Comparison of ENCODE assay signal across 18 cellular contexts in genomic region chr11:110186867-110187266, GRCh38.
DNase-seq lines count a peak whose midpoint lies in the region; ATAC-seq, FAIRE-seq and TF ChIP-seq lines count a peak whose summit lies in the region.
"Had no signal": no experiment of that assay in that cellular context is flagged by ENCODE, and none has a peak within 500 bp of the region (broad histone marks: within the 10 kb centered on the region; RNA-seq: fewer than 3 reads in every experiment).

No MANE protein-coding gene starts in this region.

- no peak overlapping the region for H3K9ac ChIP-seq in keratinocyte (ENCODE audit: control insufficient read depth, extremely low read depth, insufficient read depth, low read length)
- H3K9ac ChIP-seq: BLaER1, GM23248 had no signal

- H3K27me3 Mint-ChIP-seq in activated T-helper 2 cell treated with anti-CD3 and anti-CD28 coated beads, Interferon-gamma antibody, Interleukin-2, Interleukin-4, amounts not matched to agents 10 μg/mL and 5 μg/mL and 100 μg/mL, durations not matched to agents 14 hours and 24 hours and 36 hours (ENCODE audit: low read depth), result peaks cover 31% of the 10 kb centered on the region

- no peak overlapping the region for H3K4me3 Mint-ChIP-seq in activated T-helper 2 cell treated with anti-CD3 and anti-CD28 coated beads, Interferon-gamma antibody, Interleukin-2, Interleukin-4, amounts not matched to agents 10 μg/mL and 5 μg/mL and 100 μg/mL, durations not matched to agents 14 hours and 24 hours and 36 hours (ENCODE audit: low read depth)
- H3K4me3 Mint-ChIP-seq: CD14-positive monocyte; CD4-positive, alpha-beta memory T cell had no signal

- ATAC-seq in sciatic nerve (no peak), GM19455 (IDR thresholded peaks at IDR 0.05; ENCODE audit: unreplicated experiment) (no peak), GM19467 (IDR thresholded peaks at IDR 0.05; ENCODE audit: unreplicated experiment) (no peak)

- H3K9me1 ChIP-seq in keratinocyte (ENCODE audit: control insufficient read depth, extremely low read depth, insufficient read depth, low read length), result no peaks in the 10 kb centered on the region

- peaks cover 46% of the 10 kb centered on the region for H3K4me1 ChIP-seq in ACC112 (ENCODE audit: control insufficient read depth, insufficient read depth, low read length, unreplicated experiment)
- H3K4me1 ChIP-seq in keratinocyte (ENCODE audit: control insufficient read depth, extremely low read depth, insufficient read depth, low read length), result peaks cover 42% of the 10 kb centered on the region

- DNase-seq in NCI-H69 (lab: John Stamatoyannopoulos, UW) (peak; percentile 42), keratinocyte (ENCODE audit: low read depth, low spot score) (no peak), sciatic nerve (ENCODE audit: low spot score) (peak; percentile 18)
- no peak for DNase-seq in activated T-helper 2 cell treated with anti-CD3 and anti-CD28 coated beads, Interferon-gamma antibody, Interleukin-2, Interleukin-4, amounts not matched to agents 10 μg/mL and 5 μg/mL and 100 μg/mL, durations not matched to agents 14 hours and 24 hours and 36 hours (ENCODE audit: low spot score)
- DNase-seq: CD4-positive, alpha-beta memory T cell; DMS153; DMS79; GF-D8; GM23248; HCEC 1CT had no signal

- H3K4me1 Mint-ChIP-seq in activated T-helper 2 cell treated with anti-CD3 and anti-CD28 coated beads, Interferon-gamma antibody, Interleukin-2, Interleukin-4, amounts not matched to agents 10 μg/mL and 5 μg/mL and 100 μg/mL, durations not matched to agents 14 hours and 24 hours and 36 hours (ENCODE audit: low read depth), result peaks cover 10% of the 10 kb centered on the region

- no peaks in the 10 kb centered on the region for H3K79me2 ChIP-seq in ACC112 (ENCODE audit: control insufficient read depth, insufficient read depth, low read length, unreplicated experiment)
- no peaks in the 10 kb centered on the region for H3K79me2 ChIP-seq in keratinocyte (ENCODE audit: control insufficient read depth, insufficient read depth, low read length)

- H3K27me3 ChIP-seq in ACC112 (ENCODE audit: insufficient read depth, low read length), result no peaks in the 10 kb centered on the region
- H3K27me3 ChIP-seq in keratinocyte (ENCODE audit: control insufficient read depth, extremely low read depth, insufficient read depth, low read length), result no peaks in the 10 kb centered on the region
- H3K27me3 ChIP-seq: BLaER1 had no signal

- no peak for TF ChIP-seq CTCF in keratinocyte (optimal IDR thresholded peaks at IDR 0.05 in 1 of 3, IDR thresholded peaks at IDR 0.05 in 1 of 3, conservative IDR thresholded peaks at IDR 0.05 in 1 of 3; ENCODE audit: extremely low read depth in 1 of 3, insufficient read depth in 2 of 3, low read length in 3 of 3)

- H3K4me3 ChIP-seq in ACC112 (ENCODE audit: low read depth, low read length) (no peak overlapping the region), keratinocyte (ENCODE audit: control insufficient read depth in 2 of 3, extremely low read depth in 1 of 3, insufficient read depth in 2 of 3, low read depth in 1 of 3, low read length in 3 of 3) (no peak overlapping the region)
- H3K4me3 ChIP-seq: BLaER1, GM23248 had no signal

- H2AFZ ChIP-seq in ACC112 (ENCODE audit: low read length, unreplicated experiment) (no peak overlapping the region), keratinocyte (ENCODE audit: control insufficient read depth, low read length) (peak overlapping the region; percentile 3)
- H2AFZ ChIP-seq: GM23248 had no signal

- no peaks in the 10 kb centered on the region for H4K20me1 ChIP-seq in keratinocyte (ENCODE audit: control insufficient read depth, extremely low read depth, insufficient read depth, low read length)
- H4K20me1 ChIP-seq: BLaER1 had no signal

- peaks cover 5% of the 10 kb centered on the region for H3K36me3 Mint-ChIP-seq in activated T-helper 2 cell treated with anti-CD3 and anti-CD28 coated beads, Interferon-gamma antibody, Interleukin-2, Interleukin-4, amounts not matched to agents 10 μg/mL and 5 μg/mL and 100 μg/mL, durations not matched to agents 14 hours and 24 hours and 36 hours (ENCODE audit: low read depth)
- H3K36me3 Mint-ChIP-seq: CD14-positive monocyte; CD4-positive, alpha-beta memory T cell had no signal

- peaks cover 10% of the 10 kb centered on the region for H3K9me3 Mint-ChIP-seq in activated T-helper 2 cell treated with anti-CD3 and anti-CD28 coated beads, Interferon-gamma antibody, Interleukin-2, Interleukin-4, amounts not matched to agents 10 μg/mL and 5 μg/mL and 100 μg/mL, durations not matched to agents 14 hours and 24 hours and 36 hours

- peak overlapping the region; percentile 100 for H3K27ac ChIP-seq in ACC112 (ENCODE audit: low read depth, low read length)
- H3K27ac ChIP-seq in keratinocyte (ENCODE audit: control insufficient read depth, insufficient read depth, low read length), result no peak overlapping the region
- H3K27ac ChIP-seq: BLaER1, GM23248, HL-60 had no signal

- intact Hi-C loops in sciatic nerve (cut with DNase I), result no loop called here
- intact Hi-C loops in activated T-helper 2 cell treated with anti-CD3 and anti-CD28 coated beads, Interferon-gamma antibody, Interleukin-2, Interleukin-4, amounts not matched to agents 10 μg/mL and 5 μg/mL and 100 μg/mL, durations not matched to agents 14 hours and 24 hours and 36 hours (cut with micrococcal nuclease), result no loop called here

- dilution Hi-C loops in keratinocyte (cut with MboI; ENCODE audit: extremely low pct_ligation_motif_present, low sequenced_read_pairs), result no loop called here

- no peaks in the 10 kb centered on the region for H3K9me3 ChIP-seq in keratinocyte (ENCODE audit: control insufficient read depth, low read depth, low read length)

- no peaks in the 10 kb centered on the region for H3K36me3 ChIP-seq in ACC112 (ENCODE audit: insufficient read depth, low read length)
- H3K36me3 ChIP-seq in keratinocyte (ENCODE audit: control insufficient read depth in 2 of 2, extremely low read depth in 1 of 2, insufficient read depth in 2 of 2, low read length in 2 of 2), result no peaks in the 10 kb centered on the region
- H3K36me3 ChIP-seq: BLaER1 had no signal

- H3K4me2 ChIP-seq in keratinocyte (ENCODE audit: control insufficient read depth, extremely low read depth, insufficient read depth, low read depth, low read length), result no peak overlapping the region
- H3K4me2 ChIP-seq: BLaER1 had no signal

- H3K27ac Mint-ChIP-seq in activated T-helper 2 cell treated with anti-CD3 and anti-CD28 coated beads, Interferon-gamma antibody, Interleukin-2, Interleukin-4, amounts not matched to agents 10 μg/mL and 5 μg/mL and 100 μg/mL, durations not matched to agents 14 hours and 24 hours and 36 hours, result no peak overlapping the region
- H3K27ac Mint-ChIP-seq: CD4-positive, alpha-beta memory T cell had no signal

- no peak for FAIRE-seq in keratinocyte (lab: Jason Lieb, UNC)
- FAIRE-seq: A204.1, H54 had no signal

Comparison
In these comparisons a context has a peak if more than half of its experiments do, and no peak if none do; other contexts are left out.
1. DNase-seq: peak in NCI-H69 (single experiment) and sciatic nerve (single experiment); none in keratinocyte (single experiment) and activated T-helper 2 cell treated with anti-CD3 and anti-CD28 coated beads, Interferon-gamma antibody, Interleukin-2, Interleukin-4, amounts not matched to agents 10 μg/mL and 5 μg/mL and 100 μg/mL, durations not matched to agents 14 hours and 24 hours and 36 hours (single experiment).